In genomic region chr5:154857534-154858250, GRCh38 we compare ENCODE assay signal across 1 cellular context.
TF ChIP-seq lines count a peak whose summit lies in the region.

No MANE protein-coding gene starts in this region.

TF ChIP-seq in HepG2, 621 proteins besides CTCF, POLR2A, EP300 and RAD21 (continued from another document and continues in another):
- no peak for TF ChIP-seq THAP7 (CRISPR knock-in tag; IDR thresholded peaks at IDR 0.05)
- no peak for TF ChIP-seq SP2 (CRISPR knock-in tag; IDR thresholded peaks at IDR 0.05)
- no peak for TF ChIP-seq GATAD2A (CRISPR knock-in tag; IDR thresholded peaks at IDR 0.05)
- TF ChIP-seq ZNF614 (CRISPR knock-in tag; IDR thresholded peaks at IDR 0.05; ENCODE audit: borderline replicate concordance), result no peak
- peak; percentile 17; the same call in 1 of the 2 replicates for TF ChIP-seq ZMAT3 (CRISPR knock-in tag; conservative IDR thresholded peaks at IDR 0.05)
- no peak for TF ChIP-seq PLSCR1 (CRISPR knock-in tag; IDR thresholded peaks at IDR 0.05; ENCODE audit: borderline replicate concordance)
- TF ChIP-seq ZNF570 (CRISPR knock-in tag; IDR thresholded peaks at IDR 0.05; ENCODE audit: borderline replicate concordance), result no peak
- TF ChIP-seq TRIM22 (IDR thresholded peaks at IDR 0.05), result no peak
- TF ChIP-seq GLI4 (CRISPR knock-in tag; IDR thresholded peaks at IDR 0.05; ENCODE audit: borderline replicate concordance), result no peak
- TF ChIP-seq GPBP1L1 (CRISPR knock-in tag; IDR thresholded peaks at IDR 0.05), result no peak
- no peak for TF ChIP-seq ZNF207 (IDR thresholded peaks at IDR 0.05; ENCODE audit: borderline replicate concordance)
- no peak for TF ChIP-seq ZNF740 (CRISPR knock-in tag; IDR thresholded peaks at IDR 0.05)
- peak; percentile 71 for TF ChIP-seq ZNF747 (CRISPR knock-in tag; IDR thresholded peaks at IDR 0.05; ENCODE audit: borderline replicate concordance)
- no peak for TF ChIP-seq ZBTB10 (CRISPR knock-in tag; IDR thresholded peaks at IDR 0.05; ENCODE audit: borderline replicate concordance)
- TF ChIP-seq PHF20 (CRISPR knock-in tag; IDR thresholded peaks at IDR 0.05), result no peak
- TF ChIP-seq ZFY (CRISPR knock-in tag; IDR thresholded peaks at IDR 0.05), result peak; percentile 56
- TF ChIP-seq ZNF816 (CRISPR knock-in tag; IDR thresholded peaks at IDR 0.05; ENCODE audit: borderline replicate concordance), result peak; percentile 61; the same call in 1 of the 2 replicates
- TF ChIP-seq HBP1 (CRISPR knock-in tag; IDR thresholded peaks at IDR 0.05; ENCODE audit: low read depth), result no peak; the same call in 1 of the 2 replicates
- TF ChIP-seq ZNF577 (CRISPR knock-in tag; IDR thresholded peaks at IDR 0.05; ENCODE audit: borderline replicate concordance, low read depth), result 0 out of 2 replicates have a peak, but pooled peaks have one; percentile 51
- TF ChIP-seq JUN (CRISPR knock-in tag; IDR thresholded peaks at IDR 0.05), result no peak; the same call in 1 of the 2 replicates
- TF ChIP-seq TAF15 (IDR thresholded peaks at IDR 0.05; ENCODE audit: low read depth, low read length, poor library complexity, severe bottlenecking), result no peak
- no peak for TF ChIP-seq ZNF280D (CRISPR knock-in tag; IDR thresholded peaks at IDR 0.05)
- no peak for TF ChIP-seq ZNF10 (CRISPR knock-in tag; IDR thresholded peaks at IDR 0.05; ENCODE audit: borderline replicate concordance, low read depth)
- no peak for TF ChIP-seq ZNF713 (CRISPR knock-in tag; IDR thresholded peaks at IDR 0.05)
- TF ChIP-seq NR1H2 (CRISPR knock-in tag; IDR thresholded peaks at IDR 0.05; ENCODE audit: borderline replicate concordance, low read depth), result no peak
- no peak for TF ChIP-seq PLRG1 (conservative IDR thresholded peaks at IDR 0.05)
- TF ChIP-seq STAT5B (CRISPR knock-in tag; IDR thresholded peaks at IDR 0.05), result no peak
- no peak for TF ChIP-seq XRCC5 (optimal IDR thresholded peaks at IDR 0.05; ENCODE audit: low read length)
- TF ChIP-seq RXRB (CRISPR knock-in tag; IDR thresholded peaks at IDR 0.05; ENCODE audit: borderline replicate concordance), result no peak
- peak; percentile 48; the same call in 1 of the 2 replicates for TF ChIP-seq SRY (CRISPR knock-in tag; IDR thresholded peaks at IDR 0.05)
- no peak for TF ChIP-seq SYNCRIP (IDR thresholded peaks at IDR 0.05; ENCODE audit: insufficient read depth, low read depth, low read length)
- no peak; the same call in 1 of the 2 replicates for TF ChIP-seq MTF2 (CRISPR knock-in tag; IDR thresholded peaks at IDR 0.05; ENCODE audit: borderline replicate concordance)
- no peak for TF ChIP-seq ZNF761 (CRISPR knock-in tag; conservative IDR thresholded peaks at IDR 0.05)
- peak; percentile 59; the same call in 1 of the 2 replicates for TF ChIP-seq KDM2A (CRISPR knock-in tag; IDR thresholded peaks at IDR 0.05; ENCODE audit: borderline replicate concordance, low read depth)
- TF ChIP-seq ZGPAT (CRISPR knock-in tag; IDR thresholded peaks at IDR 0.05), result no peak
- TF ChIP-seq ZNF782 (CRISPR knock-in tag; IDR thresholded peaks at IDR 0.05; ENCODE audit: borderline replicate concordance), result peak; percentile 66; the same call in 1 of the 2 replicates
- TF ChIP-seq ZKSCAN8 (CRISPR knock-in tag; IDR thresholded peaks at IDR 0.05; ENCODE audit: borderline replicate concordance), result no peak; the same call in 1 of the 2 replicates
- TF ChIP-seq RNF219 (CRISPR knock-in tag; IDR thresholded peaks at IDR 0.05), result 0 out of 2 replicates have a peak, but pooled peaks have one; percentile 77
- TF ChIP-seq ZNF317 (CRISPR knock-in tag; IDR thresholded peaks at IDR 0.05), result peak; percentile 75; the same call in 1 of the 2 replicates
- no peak for TF ChIP-seq SPEN (CRISPR knock-in tag; IDR thresholded peaks at IDR 0.05; ENCODE audit: low read depth)
- TF ChIP-seq RCOR2 (CRISPR knock-in tag; IDR thresholded peaks at IDR 0.05), result 0 out of 2 replicates have a peak, but pooled peaks have one; percentile 10
- peak; percentile 43; the same call in 1 of the 2 replicates for TF ChIP-seq ZSCAN20 (CRISPR knock-in tag; IDR thresholded peaks at IDR 0.05; ENCODE audit: borderline replicate concordance)
- TF ChIP-seq GABPA (IDR thresholded peaks at IDR 0.05; ENCODE audit: low read depth, low read length), result no peak
- TF ChIP-seq GABPA (CRISPR knock-in tag; IDR thresholded peaks at IDR 0.05; ENCODE audit: low read depth), result no peak
- TF ChIP-seq IKZF4 (CRISPR knock-in tag; IDR thresholded peaks at IDR 0.05; ENCODE audit: borderline replicate concordance, low read depth, not compliant biosample characterization), result no peak
- 0 out of 2 replicates have a peak, but pooled peaks have one; percentile 78 for TF ChIP-seq HNRNPL (IDR thresholded peaks at IDR 0.05; ENCODE audit: low read depth, low read length)
- TF ChIP-seq CBX5 (CRISPR knock-in tag; IDR thresholded peaks at IDR 0.05; ENCODE audit: borderline replicate concordance), result no peak
- no peak for TF ChIP-seq RARA (CRISPR knock-in tag; IDR thresholded peaks at IDR 0.05)
